ENCODE assay signal across 9 cellular contexts in genomic region chr6:109456710-109457595, GRCh38. TPM values are rescaled to one million over a fixed set of nuclear protein-coding genes. Genes with fewer than 3 reads are reported as not detected.
DNase-seq lines count a peak whose midpoint lies in the region; ATAC-seq and TF ChIP-seq lines count a peak whose summit lies in the region.
"Had no signal": no experiment of that assay in that cellular context is flagged by ENCODE, and none has a peak within 500 bp of the region (broad histone marks: within the 10 kb centered on the region; RNA-seq: fewer than 3 reads in every experiment).

No MANE protein-coding gene starts in this region.

- POLR2A ChIA-PET in SK-N-SH (lab: Yijun Ruan, JAX) = interaction anchor here (4.6 kb wide), 1 partner anchor 15 kb away, joined by 43 read pairs; the partner anchor contains the start of genes PPIL6 and SMPD2

- H3K27me3 ChIP-seq in SK-N-SH (ENCODE audit: insufficient read depth) (no peaks in the 10 kb centered on the region), right atrium auricular region (no peaks in the 10 kb centered on the region), smooth muscle cell (ENCODE audit: low read depth) (no peaks in the 10 kb centered on the region)

- H3K9ac ChIP-seq in SK-N-SH = no peak overlapping the region
- no peak overlapping the region for H3K9ac ChIP-seq in smooth muscle cell (ENCODE audit: low read depth)

- CTCF ChIA-PET in SK-N-SH (lab: Yijun Ruan, JAX) = interaction anchor here (0.9 to 5.9 kb wide), 5 partner anchors 12 to 269 kb away, joined by 3 to 47 read pairs (median 6); partner anchors contain the start of genes CD164, PPIL6 and SMPD2
- CTCF ChIA-PET in activated CD8-positive, alpha-beta memory T cell treated with anti-CD3 and anti-CD28 coated beads, Interleukin-2, amount 10 ng/mL, durations not matched to agents 7 days and 5 days (lab: Charles Lee) = interaction anchor here (1.0 to 5.6 kb wide), 6 partner anchors 8 to 270 kb away, joined by 3 to 40 read pairs (median 7); partner anchors contain the start of genes PPIL6 and SMPD2

- peaks cover 15% of the 10 kb centered on the region for H3F3A ChIP-seq in SK-N-SH (replicated peaks; ENCODE audit: insufficient read depth)
- H3F3A ChIP-seq in smooth muscle cell (ENCODE audit: low read depth) = peaks cover 11% of the 10 kb centered on the region

- peaks cover 31% of the 10 kb centered on the region; the same call in 1 of the 2 replicates for H3K79me2 ChIP-seq in SK-N-SH (ENCODE audit: insufficient read depth)
- H3K79me2 ChIP-seq in smooth muscle cell (ENCODE audit: low read depth) = no peaks in the 10 kb centered on the region

- H3K4me1 ChIP-seq in SK-N-SH (ENCODE audit: control insufficient read depth in 1 of 2, insufficient read depth in 2 of 2, low read depth in 1 of 2, low read length in 1 of 2) = peaks cover 0 to 25% of the 10 kb centered on the region in 2 experiments; a peak in 3 of 4 replicates
- H3K4me1 ChIP-seq in right atrium auricular region = peaks cover 0 to 32% of the 10 kb centered on the region in 2 donors
- H3K4me1 ChIP-seq in smooth muscle cell (ENCODE audit: low read depth) = peaks cover 18% of the 10 kb centered on the region

- no peak for TF ChIP-seq RAD21 in SK-N-SH (IDR thresholded peaks at IDR 0.05; ENCODE audit: low read length)

- peak overlapping the region; percentile 80 to 97 for H3K4me3 ChIP-seq in SK-N-SH (ENCODE audit: low read depth in 2 of 2, low read length in 1 of 2)
- H3K4me3 ChIP-seq in right atrium auricular region = peak overlapping the region; percentile 59 to 82
- H3K4me3 ChIP-seq in smooth muscle cell = peak overlapping the region; percentile 75

- peaks cover 4 to 11% of the 10 kb centered on the region in 2 experiments for H3K36me3 ChIP-seq in SK-N-SH (replicated peaks in 1 of 2; ENCODE audit: control insufficient read depth in 1 of 2, insufficient read depth in 2 of 2, low read length in 1 of 2)
- peaks cover 9% of the 10 kb centered on the region for H3K36me3 ChIP-seq in right atrium auricular region
- H3K36me3 ChIP-seq in smooth muscle cell (ENCODE audit: low read depth) = no peaks in the 10 kb centered on the region
- H3K36me3 ChIP-seq: cardiac muscle cell had no signal

- WGBS in SK-N-SH (ENCODE audit: low lambda C conversion rate) = 91% methylated on average over 13 of the region's 17 CpGs
- WGBS in smooth muscle cell (ENCODE audit: low lambda C conversion rate) = 67% methylated on average over 17 of the region's 17 CpGs

- no peak for DNase-seq in SK-N-SH
- peak; percentile 37 for DNase-seq in activated CD8-positive, alpha-beta memory T cell treated with anti-CD3 and anti-CD28 coated beads, Interleukin-2, amount 10 ng/mL, durations not matched to agents 7 days and 5 days
- DNase-seq in right atrium auricular region (ENCODE audit: low spot score) = peak; percentile 88
- DNase-seq in smooth muscle cell (lab: John Stamatoyannopoulos, UW; ENCODE audit: unreplicated experiment) = no peak
- no peak for DNase-seq in stimulated activated CD4-positive, alpha-beta T cell treated with anti-CD3 and anti-CD28 coated beads, Interleukin-4, amount 100 ng/mL, for 1 hour
- DNase-seq in ureter (ENCODE audit: low spot score) = no peak
- DNase-seq in SHP77 (lab: John Stamatoyannopoulos, UW) = no peak

- no peaks in the 10 kb centered on the region for H4K20me1 ChIP-seq in SK-N-SH (ENCODE audit: insufficient read depth)
- no peaks in the 10 kb centered on the region for H4K20me1 ChIP-seq in smooth muscle cell (ENCODE audit: low read depth)

- no peak overlapping the region for H3K27ac ChIP-seq in SK-N-SH (ENCODE audit: low read depth in 2 of 2, low read length in 1 of 2)
- peak overlapping the region; percentile 74 to 77 for H3K27ac ChIP-seq in right atrium auricular region
- H3K27ac ChIP-seq in smooth muscle cell (ENCODE audit: low read depth) = no peak overlapping the region
- H3K27ac ChIP-seq: cardiac muscle cell had no signal

- H2AFZ ChIP-seq in SK-N-SH (ENCODE audit: low read depth) (peak overlapping the region; percentile 75; the same call in 1 of the 2 replicates), smooth muscle cell (ENCODE audit: low read depth) (no peak overlapping the region)

- peak overlapping the region; percentile 52 for H3K4me3 Mint-ChIP-seq in activated CD8-positive, alpha-beta memory T cell treated with anti-CD3 and anti-CD28 coated beads, Interleukin-2, amount 10 ng/mL, durations not matched to agents 7 days and 5 days

- peaks cover 2% of the 10 kb centered on the region for H3K9me3 Mint-ChIP-seq in activated CD8-positive, alpha-beta memory T cell treated with anti-CD3 and anti-CD28 coated beads, Interleukin-2, amount 10 ng/mL, durations not matched to agents 7 days and 5 days (ENCODE audit: low read depth)

- peak overlapping the region; percentile 95 for H3K4me2 ChIP-seq in SK-N-SH
- peak overlapping the region; percentile 86 for H3K4me2 ChIP-seq in smooth muscle cell

- no peak for ATAC-seq in SK-N-SH treated with all-trans-retinoic acid at 6 μM for 48 hours
- ATAC-seq in activated CD8-positive, alpha-beta memory T cell treated with anti-CD3 and anti-CD28 coated beads, Interleukin-2, amount 10 ng/mL, durations not matched to agents 7 days and 5 days = no peak

- no peaks in the 10 kb centered on the region for H3K9me2 ChIP-seq in SK-N-SH

- H3K27me3 Mint-ChIP-seq in activated CD8-positive, alpha-beta memory T cell treated with anti-CD3 and anti-CD28 coated beads, Interleukin-2, amount 10 ng/mL, durations not matched to agents 7 days and 5 days = no peaks in the 10 kb centered on the region

- TF ChIP-seq CTCF in SK-N-SH (IDR thresholded peaks at IDR 0.05) (no peak), right atrium auricular region (IDR thresholded peaks at IDR 0.05) (no peak), smooth muscle cell (IDR thresholded peaks at IDR 0.05; ENCODE audit: borderline replicate concordance, insufficient read depth, poor library complexity, severe bottlenecking) (no peak)

- H3K36me3 Mint-ChIP-seq in activated CD8-positive, alpha-beta memory T cell treated with anti-CD3 and anti-CD28 coated beads, Interleukin-2, amount 10 ng/mL, durations not matched to agents 7 days and 5 days = peaks cover 20% of the 10 kb centered on the region

- TF ChIP-seq EP300 in SK-N-SH (IDR thresholded peaks at IDR 0.05; ENCODE audit: borderline replicate concordance in 1 of 2, low read depth in 1 of 2, low read length in 1 of 2) = no peak

- H3K9me3 ChIP-seq in SK-N-SH (no peaks in the 10 kb centered on the region), right atrium auricular region (no peaks in the 10 kb centered on the region), smooth muscle cell (replicated peaks; ENCODE audit: low read depth) (no peaks in the 10 kb centered on the region)

- H3K4me1 Mint-ChIP-seq in activated CD8-positive, alpha-beta memory T cell treated with anti-CD3 and anti-CD28 coated beads, Interleukin-2, amount 10 ng/mL, durations not matched to agents 7 days and 5 days = peaks cover 67% of the 10 kb centered on the region

- H3K27ac Mint-ChIP-seq in activated CD8-positive, alpha-beta memory T cell treated with anti-CD3 and anti-CD28 coated beads, Interleukin-2, amount 10 ng/mL, durations not matched to agents 7 days and 5 days = peak overlapping the region; percentile 59

TF ChIP-seq in SK-N-SH, 30 proteins besides CTCF, POLR2A, EP300 and RAD21 (continues in another document):
- no peak for TF ChIP-seq GABPA (IDR thresholded peaks at IDR 0.05; ENCODE audit: low read depth)
- TF ChIP-seq NRF1 (IDR thresholded peaks at IDR 0.05; ENCODE audit: low read depth, low read length) = no peak
- TF ChIP-seq MXI1 (IDR thresholded peaks at IDR 0.05; ENCODE audit: low read depth, low read length) = no peak
- no peak for TF ChIP-seq EZH2phosphoT487 (IDR thresholded peaks at IDR 0.05; ENCODE audit: borderline replicate concordance, low read depth)

TF ChIP-seq in SK-N-SH treated with all-trans-retinoic acid at 6 μM for 48 hours, 23 proteins besides CTCF, POLR2A, EP300 and RAD21 (continues in another document):
- no peak for TF ChIP-seq PPARA (CRISPR knock-in tag; IDR thresholded peaks at IDR 0.05; ENCODE audit: borderline replicate concordance)

RNA-seq across cellular contexts. Expression of gene MICAL1, which starts 1.4 kb away (rescaled TPM):
- polyA plus RNA-seq in SK-N-SH (2012; rRNA removed) (45.6 and 56.3 TPM in 2 replicates), smooth muscle cell (13.3 and 22.1 TPM in 2 replicates)
- 11.8 and 17.2 TPM in 2 replicates for polyA plus RNA-seq in SK-N-SH (2012; cell fraction: cytosol; rRNA removed)
- 320 and 340 TPM in 2 replicates for polyA plus RNA-seq in SK-N-SH (2012; cell fraction: nucleus; rRNA removed)
- 10 to 100 TPM; 86.0 to 93.1 TPM for total RNA-seq in activated CD8-positive, alpha-beta memory T cell treated with anti-CD3 and anti-CD28 coated beads, Interleukin-2, amount 10 ng/mL, durations not matched to agents 7 days and 5 days
- total RNA-seq in right atrium auricular region (10 to 100 TPM in 1 of 2 donors, 1 to 10 TPM in 1; 4.5 to 11.6 TPM), smooth muscle cell (14.8 and 20.8 TPM in 2 replicates), ureter (54.4 TPM)

RNA-seq across cellular contexts. Expression of gene SMPD2, which starts 16.4 kb away (rescaled TPM):
- polyA plus RNA-seq in SK-N-SH (2012; rRNA removed) (9.7 and 11.4 TPM in 2 replicates), smooth muscle cell (6.4 and 6.9 TPM in 2 replicates)
- polyA plus RNA-seq in SK-N-SH (2012; cell fraction: cytosol; rRNA removed) = 4.7 and 6.8 TPM in 2 replicates
- 33.6 and 34.6 TPM in 2 replicates for polyA plus RNA-seq in SK-N-SH (2012; cell fraction: nucleus; rRNA removed)
- 10 to 100 TPM; 14.3 to 14.6 TPM for total RNA-seq in activated CD8-positive, alpha-beta memory T cell treated with anti-CD3 and anti-CD28 coated beads, Interleukin-2, amount 10 ng/mL, durations not matched to agents 7 days and 5 days
- total RNA-seq in right atrium auricular region (1 to 10 TPM; 5.5 TPM), smooth muscle cell (1.4 and 8.2 TPM in 2 replicates), ureter (15.3 TPM)

RNA-seq across cellular contexts. Expression of gene PPIL6, which starts 16.5 kb away (rescaled TPM):
- 1.1 and 1.9 TPM in 2 replicates for polyA plus RNA-seq in SK-N-SH (2012; rRNA removed)
- 1.8 and 3.6 TPM in 2 replicates for polyA plus RNA-seq in SK-N-SH (2012; cell fraction: cytosol; rRNA removed)
- 0.26 and 0.46 TPM in 2 replicates for polyA plus RNA-seq in SK-N-SH (2012; cell fraction: nucleus; rRNA removed)
- total RNA-seq in activated CD8-positive, alpha-beta memory T cell treated with anti-CD3 and anti-CD28 coated beads, Interleukin-2, amount 10 ng/mL, durations not matched to agents 7 days and 5 days = under 1 TPM in 1 of 2 experiments, not detected in 1; 0.21 TPM
- 1 to 10 TPM; 6.9 to 9.1 TPM for total RNA-seq in right atrium auricular region
- 0.81 and 1.7 TPM in 2 replicates for total RNA-seq in smooth muscle cell
- 0.95 and 1.3 TPM in 2 replicates for polyA plus RNA-seq in smooth muscle cell
- 2.9 TPM for total RNA-seq in ureter

RNA-seq across cellular contexts. Expression of gene ZBTB24, which starts 26.1 kb away (rescaled TPM):
- polyA plus RNA-seq in SK-N-SH (2012; rRNA removed) = 1.7 and 2.1 TPM in 2 replicates
- 1.7 and 2.0 TPM in 2 replicates for polyA plus RNA-seq in SK-N-SH (2012; cell fraction: cytosol; rRNA removed)
- polyA plus RNA-seq in SK-N-SH (2012; cell fraction: nucleus; rRNA removed) = 1.7 and 2.7 TPM in 2 replicates
- total RNA-seq in activated CD8-positive, alpha-beta memory T cell treated with anti-CD3 and anti-CD28 coated beads, Interleukin-2, amount 10 ng/mL, durations not matched to agents 7 days and 5 days = 10 to 100 TPM; 17.5 to 22.7 TPM
- 1 to 10 TPM; 3.7 to 4.5 TPM for total RNA-seq in right atrium auricular region
- 5.4 and 6.6 TPM in 2 replicates for total RNA-seq in smooth muscle cell
- 1.3 and 2.6 TPM in 2 replicates for polyA plus RNA-seq in smooth muscle cell
- 13.3 TPM for total RNA-seq in ureter

Comparison
In these comparisons a context has a peak if more than half of its experiments do, and no peak if none do; other contexts are left out.
1. DNase-seq: peak in activated CD8-positive, alpha-beta memory T cell treated with anti-CD3 and anti-CD28 coated beads, Interleukin-2, amount 10 ng/mL, durations not matched to agents 7 days and 5 days (single experiment) and right atrium auricular region (single experiment); none in SK-N-SH (single experiment), smooth muscle cell (single experiment), stimulated activated CD4-positive, alpha-beta T cell treated with anti-CD3 and anti-CD28 coated beads, Interleukin-4, amount 100 ng/mL, for 1 hour (single experiment), ureter (single experiment) and SHP77 (0 of 2).
2. H3K27ac ChIP-seq: peak in right atrium auricular region (2 of 2); none in SK-N-SH (0 of 2) and smooth muscle cell (single experiment).
3. Peak in every context shown above with its lines, with median percentiles within 50 percentile points of each other: H3K4me3 ChIP-seq.